In genomic region chr1:203127672-203128611, GRCh38 we compare ENCODE assay signal across 8 cellular contexts. TPM values are rescaled to one million over a fixed set of nuclear protein-coding genes. Genes with fewer than 3 reads are reported as not detected.
DNase-seq lines count a peak whose midpoint lies in the region; ATAC-seq and TF ChIP-seq lines count a peak whose summit lies in the region.

TSS of gene ADORA1 (plus strand) at chr1:203127726. CDS start at chr1:203128842, 1,116 bp downstream.

- H3K27ac ChIP-seq in smooth muscle cell (ENCODE audit: low read depth) = no peak within 1 kb of the TSS

- peaks cover 9% of the 10 kb centered on the region for H3K4me1 Mint-ChIP-seq in activated CD4-positive, alpha-beta T cell treated with anti-CD3 and anti-CD28 coated beads for 36 hours

- peak; percentile 26 for DNase-seq in activated CD4-positive, alpha-beta T cell treated with anti-CD3 and anti-CD28 coated beads for 36 hours
- DNase-seq in activated CD4-positive, alpha-beta T cell treated with anti-CD3 and anti-CD28 coated beads, Interleukin-2, amount 50 U/mL, for 4 hours = no peak
- peak; percentile 73 for DNase-seq in NCI-H2227 (lab: John Stamatoyannopoulos, UW; ENCODE audit: unreplicated experiment)
- DNase-seq in cardiac fibroblast (ENCODE audit: low read depth in 2 of 2) = peak; percentile 34 to 72
- DNase-seq in kidney epithelial cell (ENCODE audit: low read depth) = no peak
- DNase-seq in smooth muscle cell (lab: John Stamatoyannopoulos, UW; ENCODE audit: unreplicated experiment) = peak; percentile 50

- H3K4me1 ChIP-seq in smooth muscle cell (ENCODE audit: low read depth) = peaks cover 30% of the 10 kb centered on the region

- H3K4me3 ChIP-seq in cardiac fibroblast (replicated peaks in 1 of 2; ENCODE audit: low read depth in 2 of 2, low read length in 2 of 2) (peak within 1 kb of the TSS; percentile 10 to 56), kidney epithelial cell (ENCODE audit: low read depth, low read length) (peak within 1 kb of the TSS; percentile 44), smooth muscle cell (peak within 1 kb of the TSS; percentile 61)

- H3K36me3 Mint-ChIP-seq in activated CD4-positive, alpha-beta T cell treated with anti-CD3 and anti-CD28 coated beads for 36 hours (ENCODE audit: low read depth) = no peaks in the 10 kb centered on the region

- H3K9me3 Mint-ChIP-seq in activated CD4-positive, alpha-beta T cell treated with anti-CD3 and anti-CD28 coated beads for 36 hours (ENCODE audit: low read depth) = no peaks in the 10 kb centered on the region

- H3K79me2 ChIP-seq in smooth muscle cell (ENCODE audit: low read depth) = no peaks in the 10 kb centered on the region

- peak within 1 kb of the TSS; percentile 47 for H3K9ac ChIP-seq in smooth muscle cell (ENCODE audit: low read depth)

- ATAC-seq in activated CD4-positive, alpha-beta T cell treated with anti-CD3 and anti-CD28 coated beads for 36 hours = peak; percentile 53
- ATAC-seq in HG02981 (IDR thresholded peaks at IDR 0.05; ENCODE audit: unreplicated experiment) (no peak), GM19452 (IDR thresholded peaks at IDR 0.05; ENCODE audit: unreplicated experiment) (no peak)

- intact Hi-C loops in activated CD4-positive, alpha-beta T cell treated with anti-CD3 and anti-CD28 coated beads for 36 hours (cut with DNase I, micrococcal nuclease) = no loop called here

- peaks cover 26% of the 10 kb centered on the region for H4K20me1 ChIP-seq in smooth muscle cell (ENCODE audit: low read depth)

- no peaks in the 10 kb centered on the region for H3F3A ChIP-seq in smooth muscle cell (ENCODE audit: low read depth)

- peak within 1 kb of the TSS; percentile 84 for H2AFZ ChIP-seq in smooth muscle cell (ENCODE audit: low read depth)

- H3K4me2 ChIP-seq in smooth muscle cell = peak within 1 kb of the TSS; percentile 99

- 4% methylated on average over 48 of the region's 57 CpGs for WGBS in smooth muscle cell (ENCODE audit: low lambda C conversion rate)

- POLR2A ChIA-PET in activated CD4-positive, alpha-beta T cell treated with anti-CD3 and anti-CD28 coated beads for 36 hours (lab: Charles Lee) = no interaction called here

- H3K27me3 ChIP-seq in kidney epithelial cell (ENCODE audit: control insufficient read depth, insufficient read depth, low read length) (no peaks in the 10 kb centered on the region), smooth muscle cell (ENCODE audit: low read depth) (no peaks in the 10 kb centered on the region)

- H3K27me3 Mint-ChIP-seq in activated CD4-positive, alpha-beta T cell treated with anti-CD3 and anti-CD28 coated beads for 36 hours = peaks cover 45% of the 10 kb centered on the region

- no peak within 1 kb of the TSS for H3K4me3 Mint-ChIP-seq in activated CD4-positive, alpha-beta T cell treated with anti-CD3 and anti-CD28 coated beads for 36 hours

- CTCF ChIA-PET in activated CD4-positive, alpha-beta T cell treated with anti-CD3 and anti-CD28 coated beads for 36 hours (lab: Charles Lee) = interaction anchor here (0.8 to 2.2 kb wide), 9 partner anchors 10 to 98 kb away, joined by 3 to 8 read pairs (median 4); no protein-coding TSS in a partner anchor

- H3K36me3 ChIP-seq in kidney epithelial cell (ENCODE audit: control insufficient read depth, insufficient read depth, low read length) = no peaks in the 10 kb centered on the region
- H3K36me3 ChIP-seq in smooth muscle cell (ENCODE audit: low read depth) = no peaks in the 10 kb centered on the region

- no peak within 1 kb of the TSS for H3K27ac Mint-ChIP-seq in activated CD4-positive, alpha-beta T cell treated with anti-CD3 and anti-CD28 coated beads for 36 hours

- TF ChIP-seq CTCF in cardiac fibroblast (IDR thresholded peaks at IDR 0.05; ENCODE audit: low read depth, low read length) (no peak), kidney epithelial cell (IDR thresholded peaks at IDR 0.05; ENCODE audit: insufficient read depth, low read length, poor library complexity, severe bottlenecking) (peak; percentile 19), smooth muscle cell (IDR thresholded peaks at IDR 0.05; ENCODE audit: borderline replicate concordance, insufficient read depth, poor library complexity, severe bottlenecking) (no peak)

- H3K9me3 ChIP-seq in smooth muscle cell (replicated peaks; ENCODE audit: low read depth) = no peaks in the 10 kb centered on the region

RNA-seq across cellular contexts. Expression of gene ADORA1, which starts in this region (rescaled TPM):
- not detected for total RNA-seq in activated CD4-positive, alpha-beta T cell treated with anti-CD3 and anti-CD28 coated beads for 36 hours
- total RNA-seq in kidney epithelial cell (5.6 and 7.0 TPM in 2 replicates), smooth muscle cell (7.7 and 16.0 TPM in 2 replicates)
- polyA plus RNA-seq in smooth muscle cell = 18.0 and 18.5 TPM in 2 replicates

Comparison
In these comparisons a context has a peak if more than half of its experiments do, and no peak if none do; other contexts are left out.
1. Peak in DNase-seq and ATAC-seq in activated CD4-positive, alpha-beta T cell treated with anti-CD3 and anti-CD28 coated beads for 36 hours; RNA of the gene not detected or under 1 TPM.
2. DNase-seq: peak in NCI-H2227 (single experiment), cardiac fibroblast (2 of 2) and smooth muscle cell (single experiment); none in activated CD4-positive, alpha-beta T cell treated with anti-CD3 and anti-CD28 coated beads, Interleukin-2, amount 50 U/mL, for 4 hours (0 of 2) and kidney epithelial cell (single experiment).
3. Peak in every context shown above with its lines, with median percentiles within 50 percentile points of each other: H3K4me3 ChIP-seq.